In the genomic region with DNA sequence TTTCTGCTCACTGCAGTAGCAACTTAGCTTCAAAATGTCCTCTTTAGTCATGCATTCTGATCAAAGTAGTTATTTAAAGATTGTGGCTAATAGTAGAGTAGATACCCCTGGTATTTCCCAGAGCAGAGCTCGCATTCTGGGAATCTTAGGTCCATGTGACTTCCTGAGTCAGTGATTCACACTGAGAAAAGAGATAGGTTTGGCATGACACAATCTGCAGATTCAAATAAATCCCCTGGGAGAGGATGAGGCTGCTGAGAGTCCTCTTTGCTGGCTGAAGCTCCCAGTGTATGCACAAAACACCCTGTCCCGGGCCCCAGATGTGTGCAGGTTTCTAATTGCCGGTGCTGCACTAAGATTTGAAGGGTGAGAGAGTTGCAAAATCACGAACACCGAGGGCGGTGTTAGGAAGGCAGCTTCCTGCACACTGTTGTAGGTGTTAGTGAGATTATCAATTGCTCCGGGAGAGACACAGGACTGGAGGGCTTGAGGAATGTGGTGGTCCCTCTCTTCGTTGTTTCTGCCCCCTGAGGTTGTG, we compare ENCODE assay signal across 9 cellular contexts.
DNase-seq lines count a peak whose midpoint lies in the region; ATAC-seq and TF ChIP-seq lines count a peak whose summit lies in the region.
"Had no signal": no experiment of that assay in that cellular context is flagged by ENCODE, and none has a peak within 500 bp of the region (broad histone marks: within the 10 kb centered on the region; RNA-seq: fewer than 3 reads in every experiment).

No MANE protein-coding gene starts in this region.

- peak; percentile 9 for DNase-seq in COLO829 (ENCODE audit: low spot score)
- DNase-seq in esophagus muscularis mucosa (ENCODE audit: extremely low spot score) = peak; percentile 74
- no peak for DNase-seq in erythroblast (lab: John Stamatoyannopoulos, UW)
- no peak for DNase-seq in activated CD8-positive, alpha-beta memory T cell treated with anti-CD3 and anti-CD28 coated beads for 24 hours
- DNase-seq in OCI-M2 (lab: John Stamatoyannopoulos, UW; ENCODE audit: unreplicated experiment) = no peak
- no peak for DNase-seq in activated CD4-positive, alpha-beta T cell treated with anti-CD3 and anti-CD28 coated beads, Interleukin-2, amount 50 U/mL, for 48 hours
- DNase-seq: SK-N-SH had no signal

- no peaks in the 10 kb centered on the region for H3K36me3 ChIP-seq in esophagus muscularis mucosa

- no peaks in the 10 kb centered on the region for H3K4me1 ChIP-seq in esophagus muscularis mucosa

- TF ChIP-seq CTCF in esophagus muscularis mucosa (IDR thresholded peaks at IDR 0.05) = no peak

- TF ChIP-seq POLR2A in esophagus muscularis mucosa (IDR thresholded peaks at IDR 0.05; ENCODE audit: low read depth) (no peak), erythroblast (IDR thresholded peaks at IDR 0.05; ENCODE audit: low read length) (no peak)

- intact Hi-C loops in esophagus muscularis mucosa (cut with DNase I) = no loop called here

- H3K27ac ChIP-seq in esophagus muscularis mucosa (replicated peaks in 1 of 4) = no peak overlapping the region

- H3K9me3 ChIP-seq in esophagus muscularis mucosa = no peaks in the 10 kb centered on the region
- H3K9me3 ChIP-seq: SK-N-SH had no signal

- TF ChIP-seq EP300 in esophagus muscularis mucosa (IDR thresholded peaks at IDR 0.05) = no peak

- 3% methylated on average over 3 of the region's 8 CpGs for WGBS in esophagus muscularis mucosa

- peak; percentile 69 for ATAC-seq in GM21381 (IDR thresholded peaks at IDR 0.05; ENCODE audit: unreplicated experiment)
- ATAC-seq in HG03342 (IDR thresholded peaks at IDR 0.05; ENCODE audit: unreplicated experiment) = peak; percentile 60

- H3K27me3 ChIP-seq in esophagus muscularis mucosa = peaks cover 0 to 19% (median 0%) of the 10 kb centered on the region in 4 donors

- H3K4me3 ChIP-seq in esophagus muscularis mucosa = no peak overlapping the region

Comparison
In these comparisons a context has a peak if more than half of its experiments do, and no peak if none do; other contexts are left out.
1. DNase-seq: peak in COLO829 (single experiment) and esophagus muscularis mucosa (single experiment); none in erythroblast (0 of 2), activated CD8-positive, alpha-beta memory T cell treated with anti-CD3 and anti-CD28 coated beads for 24 hours (single experiment), OCI-M2 (single experiment) and activated CD4-positive, alpha-beta T cell treated with anti-CD3 and anti-CD28 coated beads, Interleukin-2, amount 50 U/mL, for 48 hours (0 of 2).